ENCODE assay signal across 14 cellular contexts in the genomic region with DNA sequence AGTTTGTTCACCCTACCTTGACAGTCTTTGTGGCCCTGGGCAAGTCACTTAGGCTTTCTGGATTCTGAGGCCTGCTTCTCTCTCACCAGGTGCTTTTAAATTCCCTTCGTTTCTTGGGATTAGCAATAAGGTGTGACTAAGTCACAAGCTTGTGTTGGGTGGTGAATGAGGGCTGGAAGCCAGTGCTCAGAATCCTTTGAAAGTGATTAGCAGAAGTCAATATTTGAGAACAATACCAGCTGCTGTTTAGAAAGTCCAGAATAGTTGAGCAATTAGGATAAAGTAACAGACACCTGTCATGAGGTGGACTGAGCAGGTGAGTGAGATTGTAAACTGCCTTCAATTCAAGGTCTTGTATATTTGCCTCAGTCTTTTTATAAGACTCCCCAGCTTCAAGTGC. TPM values are rescaled to one million over a fixed set of nuclear protein-coding genes. Genes with fewer than 3 reads are reported as not detected.
DNase-seq lines count a peak whose midpoint lies in the region; ATAC-seq and TF ChIP-seq lines count a peak whose summit lies in the region.
"Had no signal": no experiment of that assay in that cellular context is flagged by ENCODE, and none has a peak within 500 bp of the region (broad histone marks: within the 10 kb centered on the region; RNA-seq: fewer than 3 reads in every experiment).

No MANE protein-coding gene starts in this region.

- no peak for DNase-seq in activated CD4-positive, alpha-beta T cell treated with anti-CD3 and anti-CD28 coated beads, Interleukin-2, amount 10 ng/mL, durations not matched to agents 24 days and 14 days
- no peak for DNase-seq in activated CD4-positive, alpha-beta T cell treated with anti-CD3 and anti-CD28 coated beads for 1 hour
- peak; percentile 35 for DNase-seq in NCI-H748 treated with DMSO at 0.1 percent for 48 hours (lab: John Stamatoyannopoulos, UW)
- DNase-seq in effector memory CD8-positive, alpha-beta T cell: no peak
- no peak for DNase-seq in spleen
- no peak for DNase-seq in HuH-7 (ENCODE audit: low spot score)
- DNase-seq in H7: no peak
- DNase-seq: ACHN, EL, mammary epithelial cell, NCI-H1092 treated with DMSO at 0.1 percent for 48 hours, T-helper 1 cell, upper lobe of left lung had no signal

- no peak for ATAC-seq in effector memory CD8-positive, alpha-beta T cell (replicated peaks)
- no peak for ATAC-seq in GM19023 (IDR thresholded peaks at IDR 0.05; ENCODE audit: unreplicated experiment)

- H3K36me3 Mint-ChIP-seq in activated CD4-positive, alpha-beta T cell treated with anti-CD3 and anti-CD28 coated beads, Interleukin-2, amount 10 ng/mL, durations not matched to agents 24 days and 14 days (ENCODE audit: low read depth): peaks cover 4% of the 10 kb centered on the region
- peaks cover 6% of the 10 kb centered on the region for H3K36me3 Mint-ChIP-seq in effector memory CD8-positive, alpha-beta T cell (ENCODE audit: insufficient read depth)

- intact Hi-C loops in activated CD4-positive, alpha-beta T cell treated with anti-CD3 and anti-CD28 coated beads, Interleukin-2, amount 10 ng/mL, durations not matched to agents 24 days and 14 days (cut with micrococcal nuclease): loop anchor here (5.0 kb wide), 1 partner anchor 178 kb away; no protein-coding TSS in a partner anchor
- intact Hi-C loops in spleen (cut with DNase I; ENCODE audit: low total_unique reads): no loop called here

- peak overlapping the region; percentile 4 to 88 (median 77) for H3K27ac ChIP-seq in spleen

- no peak overlapping the region for H3K4me3 Mint-ChIP-seq in activated CD4-positive, alpha-beta T cell treated with anti-CD3 and anti-CD28 coated beads, Interleukin-2, amount 10 ng/mL, durations not matched to agents 24 days and 14 days
- H3K4me3 Mint-ChIP-seq in effector memory CD8-positive, alpha-beta T cell: peak overlapping the region in 1 of 2 donors; percentile 62

- 65 to 84% (median 74%) methylated on average over 1 of the region's 1 CpG for WGBS in spleen, 5 donors

- no peaks in the 10 kb centered on the region for H3K27me3 ChIP-seq in spleen (replicated peaks in 1 of 7)
- no peaks in the 10 kb centered on the region for H3K27me3 ChIP-seq in H7 (ENCODE audit: control insufficient read depth, insufficient read depth, low read length)
- H3K27me3 ChIP-seq: upper lobe of left lung had no signal

- no peak for TF ChIP-seq CTCF in spleen (IDR thresholded peaks at IDR 0.05 in 8 of 11, conservative IDR thresholded peaks at IDR 0.05 in 3 of 11)

- H3K4me1 Mint-ChIP-seq in activated CD4-positive, alpha-beta T cell treated with anti-CD3 and anti-CD28 coated beads, Interleukin-2, amount 10 ng/mL, durations not matched to agents 24 days and 14 days: peaks cover 61% of the 10 kb centered on the region
- H3K4me1 Mint-ChIP-seq in effector memory CD8-positive, alpha-beta T cell (ENCODE audit: low read depth in 2 of 2): peaks cover 75 to 76% of the 10 kb centered on the region in 2 donors

- peaks cover 9% of the 10 kb centered on the region for H3K9me3 Mint-ChIP-seq in activated CD4-positive, alpha-beta T cell treated with anti-CD3 and anti-CD28 coated beads, Interleukin-2, amount 10 ng/mL, durations not matched to agents 24 days and 14 days
- peaks cover 4 to 8% of the 10 kb centered on the region in 2 donors for H3K9me3 Mint-ChIP-seq in effector memory CD8-positive, alpha-beta T cell

- no peaks in the 10 kb centered on the region for H3K27me3 Mint-ChIP-seq in activated CD4-positive, alpha-beta T cell treated with anti-CD3 and anti-CD28 coated beads, Interleukin-2, amount 10 ng/mL, durations not matched to agents 24 days and 14 days
- H3K27me3 Mint-ChIP-seq in effector memory CD8-positive, alpha-beta T cell: no peaks in the 10 kb centered on the region

- no peak for TF ChIP-seq POLR2A in spleen (IDR thresholded peaks at IDR 0.05)

- H3K4me1 ChIP-seq in spleen: peaks cover 17 to 83% (median 72%) of the 10 kb centered on the region in 6 donors

- H3K36me3 ChIP-seq in spleen: no peaks in the 10 kb centered on the region
- H3K36me3 ChIP-seq in H7 (replicated peaks; ENCODE audit: control insufficient read depth, insufficient read depth, low read length): no peaks in the 10 kb centered on the region
- H3K36me3 ChIP-seq: upper lobe of left lung had no signal

- H3K4me3 ChIP-seq in spleen (no peak overlapping the region), H7 (ENCODE audit: insufficient read depth, low read depth, low read length) (no peak overlapping the region)
- H3K4me3 ChIP-seq: upper lobe of left lung had no signal

- H3K9me3 ChIP-seq in spleen: peaks cover 0 to 5% (median 0%) of the 10 kb centered on the region in 8 donors
- H3K9me3 ChIP-seq: upper lobe of left lung had no signal

- H3K27ac Mint-ChIP-seq in activated CD4-positive, alpha-beta T cell treated with anti-CD3 and anti-CD28 coated beads, Interleukin-2, amount 10 ng/mL, durations not matched to agents 24 days and 14 days: peak overlapping the region; percentile 84
- H3K27ac Mint-ChIP-seq in effector memory CD8-positive, alpha-beta T cell: peak overlapping the region; percentile 88 to 91

RNA-seq across cellular contexts. Expression of gene MGAT5, which starts 19.3 kb away (rescaled TPM):
- 23.7 and 25.7 TPM in 2 replicates for total RNA-seq in activated CD4-positive, alpha-beta T cell treated with anti-CD3 and anti-CD28 coated beads, Interleukin-2, amount 10 ng/mL, durations not matched to agents 24 days and 14 days
- 100 to 1,000 TPM in 4 of 7 donors, 10 to 100 TPM in 3; 81.0 to 110 (median 101) TPM for total RNA-seq in spleen
- 10 to 100 TPM; 11.2 to 17.5 (median 14.4) TPM for polyA plus RNA-seq in spleen
- total RNA-seq in H7 (2014; rRNA removed; shearing (Covaris generic)): 25.4 and 26.6 TPM in 2 replicates
